2 cellular contexts compared by ENCODE assay signal in the genomic region with DNA sequence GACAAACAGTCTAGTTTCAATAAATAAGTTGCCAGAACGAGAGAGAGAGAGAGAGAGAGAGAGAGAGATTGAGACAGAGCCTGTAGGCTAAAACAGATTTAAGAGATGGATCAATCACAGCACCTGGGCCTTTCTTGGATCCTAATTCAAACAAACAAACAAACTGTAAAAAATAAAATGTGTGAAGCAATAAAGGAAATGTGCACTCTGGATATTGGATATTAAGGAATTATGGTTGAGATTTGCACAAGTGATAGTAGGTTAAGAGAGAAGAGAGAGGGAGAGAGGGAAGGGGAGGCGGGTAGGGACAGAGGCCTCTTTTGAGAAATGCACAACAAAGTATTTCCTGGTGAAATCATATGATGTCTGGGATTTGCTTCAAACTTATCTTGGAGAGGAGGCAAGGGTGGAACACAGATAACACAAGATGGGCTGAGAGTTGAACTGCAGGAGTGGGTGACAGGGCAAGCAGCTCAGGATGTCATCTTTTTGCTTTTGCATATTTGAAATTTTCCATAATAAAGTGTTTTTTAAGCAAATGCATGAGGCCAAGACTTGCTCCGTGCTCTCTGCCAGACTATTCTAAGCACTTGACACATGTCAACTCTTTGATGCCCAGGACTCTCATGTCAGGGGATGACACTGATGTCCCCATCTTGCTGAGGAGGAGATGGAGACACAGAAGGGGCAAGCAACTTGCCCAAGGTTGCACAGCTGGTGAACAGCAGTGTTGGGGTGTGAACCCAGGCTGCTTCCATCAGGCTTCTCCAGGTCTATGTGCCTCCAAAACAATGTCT.
TF ChIP-seq lines count a peak whose summit lies in the region.

No MANE protein-coding gene starts in this region.

TF ChIP-seq in IMR-90, 13 proteins besides CTCF, POLR2A, EP300 and RAD21 (continued from another document):
- no peak for TF ChIP-seq NFE2L2 (IDR thresholded peaks at IDR 0.05; ENCODE audit: low read depth, low read length)
- TF ChIP-seq, protein P1, sequence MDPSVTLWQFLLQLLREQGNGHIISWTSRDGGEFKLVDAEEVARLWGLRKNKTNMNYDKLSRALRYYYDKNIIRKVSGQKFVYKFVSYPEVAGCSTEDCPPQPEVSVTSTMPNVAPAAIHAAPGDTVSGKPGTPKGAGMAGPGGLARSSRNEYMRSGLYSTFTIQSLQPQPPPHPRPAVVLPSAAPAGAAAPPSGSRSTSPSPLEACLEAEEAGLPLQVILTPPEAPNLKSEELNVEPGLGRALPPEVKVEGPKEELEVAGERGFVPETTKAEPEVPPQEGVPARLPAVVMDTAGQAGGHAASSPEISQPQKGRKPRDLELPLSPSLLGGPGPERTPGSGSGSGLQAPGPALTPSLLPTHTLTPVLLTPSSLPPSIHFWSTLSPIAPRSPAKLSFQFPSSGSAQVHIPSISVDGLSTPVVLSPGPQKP (IDR thresholded peaks at IDR 0.05; ENCODE audit: borderline replicate concordance, low read depth, low read length) = no peak
- TF ChIP-seq CEBPB (IDR thresholded peaks at IDR 0.05; ENCODE audit: low read depth, low read length) = no peak
- no peak for TF ChIP-seq RFX5 (IDR thresholded peaks at IDR 0.05; ENCODE audit: low read depth, low read length)
- TF ChIP-seq MAFK (IDR thresholded peaks at IDR 0.05; ENCODE audit: low read depth, low read length) = no peak
- TF ChIP-seq BHLHE40 (IDR thresholded peaks at IDR 0.05; ENCODE audit: low read depth, low read length) = no peak

TF ChIP-seq in SK-N-SH treated with all-trans-retinoic acid at 6 μM for 48 hours, 23 proteins besides CTCF, POLR2A, EP300 and RAD21 (continued from another document):
- TF ChIP-seq, protein P2, sequence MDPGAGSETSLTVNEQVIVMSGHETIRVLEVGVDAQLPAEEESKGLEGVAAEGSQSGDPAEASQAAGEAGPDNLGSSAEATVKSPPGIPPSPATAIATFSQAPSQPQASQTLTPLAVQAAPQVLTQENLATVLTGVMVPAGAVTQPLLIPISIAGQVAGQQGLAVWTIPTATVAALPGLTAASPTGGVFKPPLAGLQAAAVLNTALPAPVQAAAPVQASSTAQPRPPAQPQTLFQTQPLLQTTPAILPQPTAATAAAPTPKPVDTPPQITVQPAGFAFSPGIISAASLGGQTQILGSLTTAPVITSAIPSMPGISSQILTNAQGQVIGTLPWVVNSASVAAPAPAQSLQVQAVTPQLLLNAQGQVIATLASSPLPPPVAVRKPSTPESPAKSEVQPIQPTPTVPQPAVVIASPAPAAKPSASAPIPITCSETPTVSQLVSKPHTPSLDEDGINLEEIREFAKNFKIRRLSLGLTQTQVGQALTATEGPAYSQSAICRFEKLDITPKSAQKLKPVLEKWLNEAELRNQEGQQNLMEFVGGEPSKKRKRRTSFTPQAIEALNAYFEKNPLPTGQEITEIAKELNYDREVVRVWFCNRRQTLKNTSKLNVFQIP (CRISPR knock-in tag; IDR thresholded peaks at IDR 0.05; ENCODE audit: borderline replicate concordance, low read depth) = no peak
- TF ChIP-seq, protein P3, sequence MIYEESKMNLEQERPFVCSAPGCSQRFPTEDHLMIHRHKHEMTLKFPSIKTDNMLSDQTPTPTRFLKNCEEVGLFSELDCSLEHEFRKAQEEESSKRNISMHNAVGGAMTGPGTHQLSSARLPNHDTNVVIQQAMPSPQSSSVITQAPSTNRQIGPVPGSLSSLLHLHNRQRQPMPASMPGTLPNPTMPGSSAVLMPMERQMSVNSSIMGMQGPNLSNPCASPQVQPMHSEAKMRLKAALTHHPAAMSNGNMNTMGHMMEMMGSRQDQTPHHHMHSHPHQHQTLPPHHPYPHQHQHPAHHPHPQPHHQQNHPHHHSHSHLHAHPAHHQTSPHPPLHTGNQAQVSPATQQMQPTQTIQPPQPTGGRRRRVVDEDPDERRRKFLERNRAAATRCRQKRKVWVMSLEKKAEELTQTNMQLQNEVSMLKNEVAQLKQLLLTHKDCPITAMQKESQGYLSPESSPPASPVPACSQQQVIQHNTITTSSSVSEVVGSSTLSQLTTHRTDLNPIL (CRISPR knock-in tag; IDR thresholded peaks at IDR 0.05; ENCODE audit: low read depth) = no peak
- TF ChIP-seq ARNTL (CRISPR knock-in tag; IDR thresholded peaks at IDR 0.05; ENCODE audit: borderline replicate concordance, low read depth) (no peak), ZNF8 (CRISPR knock-in tag; IDR thresholded peaks at IDR 0.05) (no peak), TCF4 (CRISPR knock-in tag; IDR thresholded peaks at IDR 0.05; ENCODE audit: borderline replicate concordance) (no peak), PPARA (CRISPR knock-in tag; IDR thresholded peaks at IDR 0.05; ENCODE audit: borderline replicate concordance) (no peak), RARB (CRISPR knock-in tag; IDR thresholded peaks at IDR 0.05) (no peak), ZNF565 (CRISPR knock-in tag; conservative IDR thresholded peaks at IDR 0.05; ENCODE audit: low read depth) (no peak), ZFP30 (CRISPR knock-in tag; IDR thresholded peaks at IDR 0.05) (no peak), ISL1 (CRISPR knock-in tag; IDR thresholded peaks at IDR 0.05) (no peak), CSDC2 (CRISPR knock-in tag; IDR thresholded peaks at IDR 0.05) (no peak)
- TF ChIP-seq, protein P4, sequence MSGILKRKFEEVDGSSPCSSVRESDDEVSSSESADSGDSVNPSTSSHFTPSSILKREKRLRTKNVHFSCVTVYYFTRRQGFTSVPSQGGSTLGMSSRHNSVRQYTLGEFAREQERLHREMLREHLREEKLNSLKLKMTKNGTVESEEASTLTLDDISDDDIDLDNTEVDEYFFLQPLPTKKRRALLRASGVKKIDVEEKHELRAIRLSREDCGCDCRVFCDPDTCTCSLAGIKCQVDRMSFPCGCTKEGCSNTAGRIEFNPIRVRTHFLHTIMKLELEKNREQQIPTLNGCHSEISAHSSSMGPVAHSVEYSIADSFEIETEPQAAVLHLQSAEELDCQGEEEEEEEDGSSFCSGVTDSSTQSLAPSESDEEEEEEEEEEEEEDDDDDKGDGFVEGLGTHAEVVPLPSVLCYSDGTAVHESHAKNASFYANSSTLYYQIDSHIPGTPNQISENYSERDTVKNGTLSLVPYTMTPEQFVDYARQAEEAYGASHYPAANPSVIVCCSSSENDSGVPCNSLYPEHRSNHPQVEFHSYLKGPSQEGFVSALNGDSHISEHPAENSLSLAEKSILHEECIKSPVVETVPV (CRISPR knock-in tag; IDR thresholded peaks at IDR 0.05) = no peak
